In the genomic region with DNA sequence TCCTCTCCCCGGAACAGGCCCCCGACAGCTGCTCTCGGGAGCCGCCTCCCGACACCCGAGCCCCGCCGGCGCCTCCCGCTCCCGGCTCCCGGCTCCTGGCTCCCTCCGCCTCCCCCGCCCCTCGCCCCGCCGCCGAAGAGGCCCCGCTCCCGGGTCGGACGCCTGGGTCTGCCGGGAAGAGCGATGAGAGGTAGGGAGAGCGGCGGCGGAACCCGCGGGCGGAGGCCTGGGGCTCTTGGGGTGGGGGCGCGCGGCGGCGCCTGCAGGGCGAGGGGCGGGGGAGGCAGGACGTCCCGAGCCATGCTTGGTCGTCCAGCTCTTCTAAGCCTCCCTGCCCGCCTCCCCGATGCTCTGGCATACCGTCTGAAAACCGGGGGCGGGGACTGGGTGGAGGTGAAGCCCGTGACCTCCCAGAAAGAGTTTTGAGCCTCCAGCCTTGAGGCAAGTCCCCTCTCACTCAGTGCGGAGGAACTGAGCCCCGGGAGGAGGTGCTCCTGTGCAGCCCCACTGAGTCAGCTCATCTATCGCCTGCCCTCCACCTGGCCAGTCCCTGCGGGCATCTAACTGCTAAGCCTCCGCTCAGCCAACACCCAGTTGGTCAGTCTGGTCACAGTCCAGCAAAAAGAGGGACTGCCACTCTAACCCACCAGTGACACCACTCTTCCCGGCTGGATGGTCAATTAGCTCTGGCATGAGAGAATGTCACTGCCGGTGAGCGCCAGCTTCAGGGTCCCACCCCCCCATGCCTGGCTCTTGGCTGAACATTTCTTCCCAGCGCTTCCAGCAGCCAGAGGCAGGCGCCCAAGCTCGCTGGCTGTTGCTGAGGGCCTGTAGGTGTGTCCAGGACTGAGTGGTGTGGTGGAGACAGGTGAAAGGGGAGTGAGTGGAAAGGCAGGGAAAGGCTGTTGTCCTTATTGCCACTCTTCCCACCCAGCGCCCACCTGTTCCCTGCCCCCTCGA, we compare ENCODE assay signal across 1 cellular context.
TF ChIP-seq lines count a peak whose summit lies in the region.

No MANE protein-coding gene starts in this region.

TF ChIP-seq in WTC11, 78 proteins besides CTCF, POLR2A, EP300 and RAD21 (continued from another document):
- TF ChIP-seq, protein P1, sequence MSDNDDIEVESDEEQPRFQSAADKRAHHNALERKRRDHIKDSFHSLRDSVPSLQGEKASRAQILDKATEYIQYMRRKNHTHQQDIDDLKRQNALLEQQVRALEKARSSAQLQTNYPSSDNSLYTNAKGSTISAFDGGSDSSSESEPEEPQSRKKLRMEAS (CRISPR knock-in tag; IDR thresholded peaks at IDR 0.05), result 0 out of 2 replicates have a peak, but pooled peaks have one; percentile 8
TF ChIP-seq in WTC11: peak in this region for 2.
